23 cellular contexts compared by ENCODE assay signal in genomic region chr4:31647776-31648175, GRCh38.
"Had no signal": no experiment of that assay in that cellular context is flagged by ENCODE, and none has a peak within 500 bp of the region (broad histone marks: within the 10 kb centered on the region; RNA-seq: fewer than 3 reads in every experiment).

No MANE protein-coding gene starts in this region.

- DNase-seq: activated CD4-positive, alpha-beta T cell treated with anti-CD3 and anti-CD28 coated beads for 4 hours; activated CD4-positive, alpha-beta T cell treated with anti-CD3 and anti-CD28 coated beads, Interleukin-2, amount 50 U/mL, for 4 hours; activated CD8-positive, alpha-beta memory T cell treated with anti-CD3 and anti-CD28 coated beads, Interleukin-2, amount 10 ng/mL, durations not matched to agents 7 days and 5 days; activated effector memory CD4-positive, alpha-beta T cell treated with anti-CD3 and anti-CD28 coated beads, Interleukin-2, amount 50 U/mL, for 16 hours; activated naive CD4-positive, alpha-beta T cell treated with anti-CD3 and anti-CD28 coated beads for 36 hours; activated T-cell treated with anti-CD3 and anti-CD28 coated beads, Interleukin-2, amount 50 U/mL, for 24 hours; amygdala; caudate nucleus; colonic mucosa; Kasumi-1; NCI-H1048; NCI-H146; NCI-H187 treated with DMSO at 0.1 percent for 48 hours; NCI-H2081 treated with DMSO at 0.1 percent for 48 hours; NCI-H446; NCI-H524; SIG-M5; T-helper 1 cell; WERI-Rb-1 had no signal

- H3K36me3 ChIP-seq: colonic mucosa, WERI-Rb-1 had no signal

- ATAC-seq: activated CD4-positive, CD25-positive, alpha-beta regulatory T cell treated with anti-CD3 and anti-CD28 coated beads, Interleukin-2, amount 50 U/mL, for 24 hours; activated CD8-positive, alpha-beta memory T cell treated with anti-CD3 and anti-CD28 coated beads, Interleukin-2, amount 10 ng/mL, durations not matched to agents 7 days and 5 days had no signal

- H3K4me1 ChIP-seq: colonic mucosa had no signal

- H3K4me3 ChIP-seq: colonic mucosa, SK-N-MC had no signal

- H3K27me3 ChIP-seq: colonic mucosa had no signal

- H3K27ac ChIP-seq: colonic mucosa, SK-N-MC, WERI-Rb-1 had no signal

- H3K9me3 ChIP-seq: colonic mucosa had no signal

- FAIRE-seq: astrocyte, RCC 7860 had no signal
